ENCODE assay signal across 8 cellular contexts in genomic region chr13:33678906-33679657, GRCh38.
DNase-seq lines count a peak whose midpoint lies in the region; ATAC-seq and TF ChIP-seq lines count a peak whose summit lies in the region.

No MANE protein-coding gene starts in this region.

- no peaks in the 10 kb centered on the region for H3K9me3 Mint-ChIP-seq in CD4-positive, alpha-beta T cell
- H3K9me3 Mint-ChIP-seq in naive B cell = no peaks in the 10 kb centered on the region

- CTCF ChIA-PET in CD4-positive, alpha-beta T cell (lab: Charles Lee) = no interaction called here

- ATAC-seq in CD4-positive, alpha-beta T cell (ENCODE audit: poor library complexity) = peak; percentile 84
- peak; percentile 92 for ATAC-seq in GM19463 (IDR thresholded peaks at IDR 0.05; ENCODE audit: unreplicated experiment)
- ATAC-seq in HG03571 (IDR thresholded peaks at IDR 0.05; ENCODE audit: unreplicated experiment) = peak; percentile 97
- ATAC-seq in naive B cell (ENCODE audit: low read depth in 2 of 2) = peak; percentile 85 to 90

- peak overlapping the region; percentile 31 for H3K27ac Mint-ChIP-seq in CD4-positive, alpha-beta T cell
- peak overlapping the region in 2 of 6 donors; percentile 60 to 74 for H3K27ac Mint-ChIP-seq in naive B cell

- TF ChIP-seq CTCF in CD4-positive, alpha-beta T cell (IDR thresholded peaks at IDR 0.05) = no peak

- H3K36me3 ChIP-seq in effector memory CD4-positive, alpha-beta T cell (ENCODE audit: control insufficient read depth, insufficient read depth, low read length) = no peaks in the 10 kb centered on the region
- no peaks in the 10 kb centered on the region for H3K36me3 ChIP-seq in subcutaneous abdominal adipose tissue (ENCODE audit: control insufficient read depth in 5 of 5, insufficient read depth in 5 of 5, low read length in 5 of 5)

- H3K27ac ChIP-seq in CD4-positive, alpha-beta T cell (ENCODE audit: low read depth, low read length) = no peak overlapping the region
- peak overlapping the region; percentile 25 for H3K27ac ChIP-seq in effector memory CD4-positive, alpha-beta T cell (ENCODE audit: insufficient read depth, low read length, poor library complexity, severe bottlenecking)
- peak overlapping the region; percentile 50 for H3K27ac ChIP-seq in subcutaneous abdominal adipose tissue (ENCODE audit: low read depth, low read length)

- no peaks in the 10 kb centered on the region for H3K36me3 Mint-ChIP-seq in CD4-positive, alpha-beta T cell (ENCODE audit: low read depth)
- peaks cover 0 to 5% of the 10 kb centered on the region in 2 donors for H3K36me3 Mint-ChIP-seq in naive B cell

- H3K4me1 ChIP-seq in effector memory CD4-positive, alpha-beta T cell (ENCODE audit: control insufficient read depth, insufficient read depth, low read length, poor library complexity, severe bottlenecking) = peaks cover 7% of the 10 kb centered on the region
- peaks cover 0 to 42% (median 27%) of the 10 kb centered on the region in 5 donors for H3K4me1 ChIP-seq in subcutaneous abdominal adipose tissue (ENCODE audit: control insufficient read depth in 5 of 5, insufficient read depth in 5 of 5, low read length in 5 of 5)

- no peaks in the 10 kb centered on the region for H3K27me3 Mint-ChIP-seq in CD4-positive, alpha-beta T cell
- peaks cover 5 to 8% (median 7%) of the 10 kb centered on the region in 3 donors for H3K27me3 Mint-ChIP-seq in naive B cell

- no peaks in the 10 kb centered on the region for H3K27me3 ChIP-seq in CD4-positive, alpha-beta T cell (ENCODE audit: control insufficient read depth, insufficient read depth, low read length)
- no peaks in the 10 kb centered on the region for H3K27me3 ChIP-seq in effector memory CD4-positive, alpha-beta T cell (replicated peaks; ENCODE audit: control insufficient read depth, insufficient read depth, low read length, poor library complexity, severe bottlenecking)
- H3K27me3 ChIP-seq in subcutaneous abdominal adipose tissue (ENCODE audit: control insufficient read depth in 5 of 5, insufficient read depth in 4 of 5, low read length in 5 of 5) = no peaks in the 10 kb centered on the region

- H3K4me3 Mint-ChIP-seq in CD4-positive, alpha-beta T cell = peak overlapping the region; percentile 54
- H3K4me3 Mint-ChIP-seq in naive B cell = peak overlapping the region; percentile 36 to 82 (median 68)

- POLR2A ChIA-PET in CD4-positive, alpha-beta T cell (lab: Charles Lee) = interaction anchor here (0.6 to 1.0 kb wide), 2 partner anchors 52 to 136 kb away, joined by 3 to 5 read pairs; no protein-coding TSS in a partner anchor

- peak overlapping the region in 2 of 5 donors; percentile 41 to 51 for H3K9ac ChIP-seq in subcutaneous abdominal adipose tissue (ENCODE audit: low read length in 5 of 5)

- peaks cover 23% of the 10 kb centered on the region for H3K4me1 Mint-ChIP-seq in CD4-positive, alpha-beta T cell (ENCODE audit: low read depth)
- H3K4me1 Mint-ChIP-seq in naive B cell = peaks cover 4 to 19% (median 7%) of the 10 kb centered on the region in 3 donors

- intact Hi-C loops in CD4-positive, alpha-beta T cell (cut with DNase I, micrococcal nuclease) = no loop called here

- no peaks in the 10 kb centered on the region for H3K9me3 ChIP-seq in CD4-positive, alpha-beta T cell (ENCODE audit: control insufficient read depth, low read length)
- H3K9me3 ChIP-seq in effector memory CD4-positive, alpha-beta T cell (ENCODE audit: control insufficient read depth, low read length) = no peaks in the 10 kb centered on the region
- H3K9me3 ChIP-seq in subcutaneous abdominal adipose tissue (ENCODE audit: control insufficient read depth in 5 of 5, low read length in 5 of 5) = no peaks in the 10 kb centered on the region

- peak overlapping the region; percentile 5 for H3K4me3 ChIP-seq in effector memory CD4-positive, alpha-beta T cell (ENCODE audit: insufficient read depth, low read depth, low read length, poor library complexity, severe bottlenecking)
- peak overlapping the region in 2 of 5 donors; percentile 2 to 13 for H3K4me3 ChIP-seq in subcutaneous abdominal adipose tissue (ENCODE audit: low read depth in 1 of 5, low read length in 5 of 5)

- DNase-seq in CD4-positive, alpha-beta T cell = peak; percentile 8 to 43 (median 30)
- DNase-seq in activated CD4-positive, CD25-positive, alpha-beta regulatory T cell treated with anti-CD3 and anti-CD28 coated beads, Interleukin-2, amount 50 U/mL, for 72 hours = peak; percentile 73
- DNase-seq in effector memory CD4-positive, alpha-beta T cell = peak; percentile 32 to 46 (median 37)
- DNase-seq in naive B cell = peak; percentile 11
- DNase-seq in LoVo (ENCODE audit: low spot score) = no peak
